24 cellular contexts compared by ENCODE assay signal in genomic region chr9:36956908-36957307, GRCh38.
"Had no signal": no experiment of that assay in that cellular context is flagged by ENCODE, and none has a peak within 500 bp of the region (broad histone marks: within the 10 kb centered on the region; RNA-seq: fewer than 3 reads in every experiment).

No MANE protein-coding gene starts in this region.

- H3K27me3 ChIP-seq: colonic mucosa, ovary, upper lobe of left lung had no signal

- ATAC-seq: activated T-cell treated with anti-CD3 and anti-CD28 coated beads, Interleukin-2, amount 50 U/mL, for 4 hours; heart right ventricle; left ventricle myocardium superior; natural killer cell treated with Interleukin-12 subunit alpha and Interleukin-12 subunit beta and Interleukin-15 and Interleukin-18, amount 100 ng/mL, for 72 hours; stimulated activated naive CD8-positive, alpha-beta T cell treated with anti-CD3 and anti-CD28 coated beads, Interleukin-15, Interleukin-2, amounts not matched to agents 100 U/mL and 50 U/mL, for 24 hours; T-cell had no signal

- H3K27ac ChIP-seq: breast epithelium, colonic mucosa, dorsolateral prefrontal cortex, heart right ventricle, neutrophil, ovary, prostate gland, upper lobe of left lung, VCaP had no signal

- H3K9me3 Mint-ChIP-seq: activated naive CD8-positive, alpha-beta T cell treated with anti-CD3 and anti-CD28 coated beads, Interleukin-2, amount 10 ng/mL, durations not matched to agents 7 days and 5 days; activated T-cell treated with anti-CD3 and anti-CD28 coated beads, Interleukin-2, amount 50 U/mL, for 4 hours; activated T-helper 2 cell treated with anti-CD3 and anti-CD28 coated beads, Interferon-gamma antibody, Interleukin-2, Interleukin-4, amounts not matched to agents 10 μg/mL and 5 μg/mL and 100 μg/mL, durations not matched to agents 14 hours and 24 hours and 36 hours; natural killer cell treated with Interleukin-12 subunit alpha and Interleukin-12 subunit beta and Interleukin-15 and Interleukin-18, amount 100 ng/mL, for 72 hours; T-helper 2 cell treated with Interferon-gamma antibody and Interleukin-4, amounts not matched to agents 5 μg/mL and 100 μg/mL, for 36 hours had no signal

- DNase-seq: activated CD4-positive, alpha-beta T cell treated with anti-CD3 and anti-CD28 coated beads for 1 hour; activated CD8-positive, alpha-beta memory T cell treated with anti-CD3 and anti-CD28 coated beads, Interleukin-2, amount 50 U/mL, for 4 hours; activated naive CD4-positive, alpha-beta T cell treated with anti-CD3 and anti-CD28 coated beads for 36 hours; activated naive CD8-positive, alpha-beta T cell treated with anti-CD3 and anti-CD28 coated beads, Interleukin-2, amount 10 ng/mL, durations not matched to agents 7 days and 5 days; activated T-cell treated with anti-CD3 and anti-CD28 coated beads, Interleukin-2, amount 50 U/mL, for 4 hours; amniotic stem cell; colonic mucosa; heart right ventricle; left ventricle myocardium superior; mammary epithelial cell; ovary; stimulated activated CD4-positive, alpha-beta T cell treated with anti-CD3 and anti-CD28 coated beads, Interleukin-2, amount 100 ng/mL, for 48 hours; stimulated activated CD8-positive, alpha-beta memory T cell treated with anti-CD3 and anti-CD28 coated beads, Interleukin-4, amount 100 ng/mL, for 48 hours; stimulated activated naive CD8-positive, alpha-beta T cell treated with anti-CD3 and anti-CD28 coated beads, Interleukin-15, Interleukin-2, amounts not matched to agents 100 U/mL and 50 U/mL, for 24 hours; T-cell; upper lobe of left lung had no signal

- H3K4me3 ChIP-seq: breast epithelium, colonic mucosa, dorsolateral prefrontal cortex, heart right ventricle, ovary, prostate gland, upper lobe of left lung had no signal

- H3K9me3 ChIP-seq: breast epithelium, colonic mucosa, neutrophil, ovary, prostate gland, upper lobe of left lung had no signal

- H3K4me3 Mint-ChIP-seq: activated naive CD4-positive, alpha-beta T cell treated with anti-CD3 and anti-CD28 coated beads for 36 hours; activated naive CD8-positive, alpha-beta T cell treated with anti-CD3 and anti-CD28 coated beads, Interleukin-2, amount 10 ng/mL, durations not matched to agents 7 days and 5 days; activated T-cell treated with anti-CD3 and anti-CD28 coated beads, Interleukin-2, amount 50 U/mL, for 4 hours; natural killer cell treated with Interleukin-12 subunit alpha and Interleukin-12 subunit beta and Interleukin-15 and Interleukin-18, amount 100 ng/mL, for 72 hours; T-cell; T-helper 2 cell treated with Interferon-gamma antibody and Interleukin-4, amounts not matched to agents 5 μg/mL and 100 μg/mL, for 36 hours had no signal

- H3K27ac Mint-ChIP-seq: activated naive CD4-positive, alpha-beta T cell treated with anti-CD3 and anti-CD28 coated beads for 36 hours; activated naive CD8-positive, alpha-beta T cell treated with anti-CD3 and anti-CD28 coated beads, Interleukin-2, amount 10 ng/mL, durations not matched to agents 7 days and 5 days; activated T-helper 2 cell treated with anti-CD3 and anti-CD28 coated beads, Interferon-gamma antibody, Interleukin-2, Interleukin-4, amounts not matched to agents 10 μg/mL and 5 μg/mL and 100 μg/mL, durations not matched to agents 14 hours and 24 hours and 36 hours; natural killer cell treated with Interleukin-12 subunit alpha and Interleukin-12 subunit beta and Interleukin-15 and Interleukin-18, amount 100 ng/mL, for 72 hours; T-cell; T-helper 2 cell treated with Interferon-gamma antibody and Interleukin-4, amounts not matched to agents 5 μg/mL and 100 μg/mL, for 36 hours had no signal

- H3K36me3 ChIP-seq: breast epithelium, colonic mucosa, heart right ventricle, neutrophil, ovary, prostate gland, upper lobe of left lung had no signal

- H3K4me1 ChIP-seq: breast epithelium, colonic mucosa, prostate gland, upper lobe of left lung had no signal

- H3K36me3 Mint-ChIP-seq: activated naive CD8-positive, alpha-beta T cell treated with anti-CD3 and anti-CD28 coated beads, Interleukin-2, amount 10 ng/mL, durations not matched to agents 7 days and 5 days; natural killer cell treated with Interleukin-12 subunit alpha and Interleukin-12 subunit beta and Interleukin-15 and Interleukin-18, amount 100 ng/mL, for 72 hours; T-cell had no signal
